In genomic region chr11:69017951-69018350, GRCh38 we compare ENCODE assay signal across 25 cellular contexts. TPM values are rescaled to one million over a fixed set of nuclear protein-coding genes. Genes with fewer than 3 reads are reported as not detected.
DNase-seq lines count a peak whose midpoint lies in the region; TF ChIP-seq lines count a peak whose summit lies in the region.
"Had no signal": no experiment of that assay in that cellular context is flagged by ENCODE, and none has a peak within 500 bp of the region (broad histone marks: within the 10 kb centered on the region; RNA-seq: fewer than 3 reads in every experiment).

No MANE protein-coding gene starts in this region.

- H3K4me1 ChIP-seq in osteoblast (ENCODE audit: insufficient read depth, low read length) (peaks cover 25% of the 10 kb centered on the region), tibial artery (peaks cover 6 to 59% (median 35%) of the 10 kb centered on the region in 4 donors)

- CTCF ChIA-PET in activated CD4-positive, alpha-beta T cell treated with anti-CD3 and anti-CD28 coated beads, Interleukin-2, amount 10 ng/mL, durations not matched to agents 7 days and 5 days (lab: Charles Lee) = no interaction called here

- H3K27me3 ChIP-seq in osteoblast (ENCODE audit: insufficient read depth, low read length) (no peaks in the 10 kb centered on the region), tibial artery (no peaks in the 10 kb centered on the region), MG63 (no peaks in the 10 kb centered on the region)

- H3K27ac ChIP-seq in osteoblast (ENCODE audit: low read depth, low read length) (no peak overlapping the region), tibial artery (peak overlapping the region; percentile 76 to 81)
- H3K27ac ChIP-seq: 22Rv1, C4-2B, RWPE1 had no signal

- H3K9me3 ChIP-seq in osteoblast (ENCODE audit: low read depth, low read length) (no peaks in the 10 kb centered on the region), tibial artery (no peaks in the 10 kb centered on the region), MG63 (no peaks in the 10 kb centered on the region)
- H3K9me3 ChIP-seq: Caco-2 had no signal

- no peaks in the 10 kb centered on the region for H3K79me2 ChIP-seq in osteoblast (ENCODE audit: insufficient read depth, low read length)

- no peak overlapping the region for H2AFZ ChIP-seq in osteoblast (ENCODE audit: low read length)

- H3K36me3 ChIP-seq in osteoblast (ENCODE audit: insufficient read depth, low read length) (no peaks in the 10 kb centered on the region), tibial artery (no peaks in the 10 kb centered on the region), MG63 (no peaks in the 10 kb centered on the region)

- H3K27ac Mint-ChIP-seq in activated CD4-positive, alpha-beta T cell treated with anti-CD3 and anti-CD28 coated beads, Interleukin-2, amount 10 ng/mL, durations not matched to agents 7 days and 5 days = peak overlapping the region; percentile 31
- H3K27ac Mint-ChIP-seq: B cell; CD8-positive, alpha-beta T cell had no signal

- H4K20me1 ChIP-seq in osteoblast (ENCODE audit: insufficient read depth, low read length) = no peaks in the 10 kb centered on the region

- TF ChIP-seq CTCF in osteoblast (IDR thresholded peaks at IDR 0.05; ENCODE audit: extremely low read depth, low read depth, low read length) = no peak
- TF ChIP-seq CTCF in tibial artery (IDR thresholded peaks at IDR 0.05) = no peak

- H3K4me3 ChIP-seq in osteoblast (ENCODE audit: insufficient read depth, low read length) (no peak overlapping the region), tibial artery (no peak overlapping the region), MG63 (no peak overlapping the region)

- H3K27me3 Mint-ChIP-seq in activated CD4-positive, alpha-beta T cell treated with anti-CD3 and anti-CD28 coated beads, Interleukin-2, amount 10 ng/mL, durations not matched to agents 7 days and 5 days = peaks cover 2% of the 10 kb centered on the region

- H3K4me2 ChIP-seq in osteoblast (ENCODE audit: insufficient read depth, low read length) = no peak overlapping the region

- no peak overlapping the region for H3K4me3 Mint-ChIP-seq in activated CD4-positive, alpha-beta T cell treated with anti-CD3 and anti-CD28 coated beads, Interleukin-2, amount 10 ng/mL, durations not matched to agents 7 days and 5 days
- H3K4me3 Mint-ChIP-seq: B cell; CD8-positive, alpha-beta T cell had no signal

- no peaks in the 10 kb centered on the region for H3K4me1 Mint-ChIP-seq in activated CD4-positive, alpha-beta T cell treated with anti-CD3 and anti-CD28 coated beads, Interleukin-2, amount 10 ng/mL, durations not matched to agents 7 days and 5 days

- POLR2A ChIA-PET in activated CD4-positive, alpha-beta T cell treated with anti-CD3 and anti-CD28 coated beads, Interleukin-2, amount 10 ng/mL, durations not matched to agents 7 days and 5 days (lab: Charles Lee) = no interaction called here

- no peak for DNase-seq in activated CD4-positive, alpha-beta T cell treated with anti-CD3 and anti-CD28 coated beads, Interleukin-2, amount 10 ng/mL, durations not matched to agents 7 days and 5 days
- no peak for DNase-seq in activated CD4-positive, alpha-beta T cell treated with anti-CD3 and anti-CD28 coated beads for 4 hours
- peak; percentile 35 for DNase-seq in osteoblast (ENCODE audit: insufficient read length, low spot score, missing footprints)
- DNase-seq in tibial artery = no peak
- DNase-seq in MG63 = no peak
- no peak for DNase-seq in stimulated activated CD4-positive, alpha-beta T cell treated with anti-CD3 and anti-CD28 coated beads, Interleukin-4, amount 100 ng/mL, for 24 hours
- DNase-seq in NCI-H2029 (lab: John Stamatoyannopoulos, UW) = no peak
- DNase-seq: Caco-2; CD8-positive, alpha-beta T cell; GOT3; HCEC 1CT; NCI-H1092; NCI-H1417 treated with DMSO at 0.1 percent for 48 hours; NCI-H1694 treated with DMSO at 0.1 percent for 48 hours; NCI-H2081 treated with DMSO at 0.1 percent for 48 hours; NCI-H2171; NCI-H226; NCI-H510A; NCI-H69; SHP77 had no signal

- no peaks in the 10 kb centered on the region for H3K9me3 Mint-ChIP-seq in activated CD4-positive, alpha-beta T cell treated with anti-CD3 and anti-CD28 coated beads, Interleukin-2, amount 10 ng/mL, durations not matched to agents 7 days and 5 days
- H3K9me3 Mint-ChIP-seq: CD8-positive, alpha-beta T cell had no signal

- intact Hi-C loops in tibial artery (cut with DNase I; ENCODE audit: low total_unique reads) = no loop called here

- H3K36me3 Mint-ChIP-seq in activated CD4-positive, alpha-beta T cell treated with anti-CD3 and anti-CD28 coated beads, Interleukin-2, amount 10 ng/mL, durations not matched to agents 7 days and 5 days (ENCODE audit: low read depth) = no peaks in the 10 kb centered on the region
- H3K36me3 Mint-ChIP-seq: CD8-positive, alpha-beta T cell had no signal

RNA-seq across cellular contexts. Expression of gene MRGPRF, which starts 4.9 kb away (rescaled TPM):
- not detected for total RNA-seq in activated CD4-positive, alpha-beta T cell treated with anti-CD3 and anti-CD28 coated beads, Interleukin-2, amount 10 ng/mL, durations not matched to agents 7 days and 5 days
- 39.4 and 41.5 TPM in 2 replicates for total RNA-seq in osteoblast
- 2.0 TPM in 1 of 2 replicates, not detected in the other for total RNA-seq in MG63 (2014; rRNA removed; shearing (Covaris generic); ENCODE audit: low replicate concordance)
- total RNA-seq: B cell; CD8-positive, alpha-beta T cell had no signal

RNA-seq across cellular contexts. Expression of gene TPCN2, which starts 30.8 kb away (rescaled TPM):
- total RNA-seq in activated CD4-positive, alpha-beta T cell treated with anti-CD3 and anti-CD28 coated beads, Interleukin-2, amount 10 ng/mL, durations not matched to agents 7 days and 5 days = 10 to 100 TPM; 18.0 to 22.1 TPM
- 14.1 and 17.4 TPM in 2 replicates for total RNA-seq in osteoblast
- total RNA-seq in MG63 (2014; rRNA removed; shearing (Covaris generic); ENCODE audit: low replicate concordance) = 2.4 and 5.4 TPM in 2 replicates

RNA-seq across cellular contexts. Expression of gene MRGPRD, which starts 37.2 kb away (rescaled TPM):
- total RNA-seq in activated CD4-positive, alpha-beta T cell treated with anti-CD3 and anti-CD28 coated beads, Interleukin-2, amount 10 ng/mL, durations not matched to agents 7 days and 5 days = not detected
- total RNA-seq in osteoblast = not detected in 2 replicates
- not detected in 2 replicates for total RNA-seq in MG63 (2014; rRNA removed; shearing (Covaris generic); ENCODE audit: low replicate concordance)
- total RNA-seq: B cell; Caco-2; CD8-positive, alpha-beta T cell; HT-29 had no signal

Comparison
In these comparisons a context has a peak if more than half of its experiments do, and no peak if none do; other contexts are left out.
1. RNA of gene MRGPRF, which starts 4.9 kb away (total RNA-seq): 39.4 to 41.5 TPM in osteoblast; 2.0 TPM in MG63 and not detected in activated CD4-positive, alpha-beta T cell treated with anti-CD3 and anti-CD28 coated beads, Interleukin-2, amount 10 ng/mL, durations not matched to agents 7 days and 5 days; every median in the first group is over 10 times any median in the second.